Comparison of ENCODE assay signal across 13 cellular contexts in genomic region chr15:65055201-65055870, GRCh38. TPM values are rescaled to one million over a fixed set of nuclear protein-coding genes. Genes with fewer than 3 reads are reported as not detected.
DNase-seq lines count a peak whose midpoint lies in the region; ATAC-seq and TF ChIP-seq lines count a peak whose summit lies in the region.
"Had no signal": no experiment of that assay in that cellular context is flagged by ENCODE, and none has a peak within 500 bp of the region (broad histone marks: within the 10 kb centered on the region; RNA-seq: fewer than 3 reads in every experiment).

No MANE protein-coding gene starts in this region.

- no peaks in the 10 kb centered on the region for H3K36me3 ChIP-seq in HCT116 (ENCODE audit: control insufficient read depth in 1 of 2, insufficient read depth in 2 of 2, low read length in 2 of 2)

- ATAC-seq in HCT116 (no peak), right cardiac atrium (peak; percentile 61 to 71), GM18907 (IDR thresholded peaks at IDR 0.05; ENCODE audit: unreplicated experiment) (no peak), HG03565 (IDR thresholded peaks at IDR 0.05; ENCODE audit: unreplicated experiment) (no peak)
- peak; percentile 38 for ATAC-seq in stimulated activated effector memory CD8-positive, alpha-beta T cell treated with anti-CD3 and anti-CD28 coated beads, Interleukin-12 subunit alpha, Interleukin-12 subunit beta, amount 100 ng/mL, for 72 hours
- no peak for ATAC-seq in stimulated activated memory B cell treated with anti-CD40 and anti-IgM and Interleukin-4, amounts not matched to agents 10 μg/mL and 1 μg/mL and 100 μg/mL, for 72 hours

- no peaks in the 10 kb centered on the region for H3K9me2 ChIP-seq in HCT116 (ENCODE audit: insufficient read depth)

- DNase-seq in HCT116 (ENCODE audit: low read depth, low spot score) (no peak), UCSD-AML1 (lab: John Stamatoyannopoulos, UW; ENCODE audit: unreplicated experiment) (peak; percentile 62), right cardiac atrium (peak in 2 of 3 donors; percentile 68 to 77)
- DNase-seq in stimulated activated effector memory CD8-positive, alpha-beta T cell treated with anti-CD3 and anti-CD28 coated beads, Interleukin-12 subunit alpha, Interleukin-12 subunit beta, amount 100 ng/mL, for 72 hours (ENCODE audit: low spot score in 2 of 2), result no peak
- no peak for DNase-seq in activated CD4-positive, CD25-positive, alpha-beta regulatory T cell (lab: John Stamatoyannopoulos, UW)
- DNase-seq: activated T-cell treated with anti-CD3 and anti-CD28 coated beads, Interleukin-2, amount 50 U/mL, for 24 hours; DMS79; NCI-H1436 treated with DMSO at 0.1 percent for 48 hours; occipital lobe; T-helper 9 cell had no signal

- H4K20me1 ChIP-seq in HCT116 (ENCODE audit: insufficient read depth), result no peaks in the 10 kb centered on the region

- no peak overlapping the region for H2AFZ ChIP-seq in HCT116 (ENCODE audit: low read depth, low read length, poor library complexity, severe bottlenecking)

- POLR2A ChIA-PET in HCT116 (lab: Charles Lee), result interaction anchor here (1.2 kb wide), 1 partner anchor 249 kb away, joined by 5 read pairs; the partner anchor contains the start of gene RNU5B-1

- intact Hi-C loops in HCT116 (cut with micrococcal nuclease) (loop anchor here (2.0 kb wide), 3 partner anchors 23 to 241 kb away; partner anchors contain the start of gene RNU5A-1), right cardiac atrium (cut with DNase I) (loop anchor here in 1 of 4 donors (2.0 kb wide), 1 partner anchor 45 kb away; no protein-coding TSS in a partner anchor)

- no peaks in the 10 kb centered on the region for H3K36me3 Mint-ChIP-seq in stimulated activated effector memory CD8-positive, alpha-beta T cell treated with anti-CD3 and anti-CD28 coated beads, Interleukin-12 subunit alpha, Interleukin-12 subunit beta, amount 100 ng/mL, for 72 hours
- no peaks in the 10 kb centered on the region for H3K36me3 Mint-ChIP-seq in stimulated activated memory B cell treated with anti-CD40 and anti-IgM and Interleukin-4, amounts not matched to agents 10 μg/mL and 1 μg/mL and 100 μg/mL, for 72 hours

- no peak for TF ChIP-seq POLR2A in HCT116 (IDR thresholded peaks at IDR 0.05; ENCODE audit: borderline replicate concordance, extremely low read depth, insufficient read depth, insufficient read length)

- 36% methylated on average over 6 of the region's 6 CpGs for WGBS in right cardiac atrium

- no peaks in the 10 kb centered on the region for H3K9me3 Mint-ChIP-seq in stimulated activated effector memory CD8-positive, alpha-beta T cell treated with anti-CD3 and anti-CD28 coated beads, Interleukin-12 subunit alpha, Interleukin-12 subunit beta, amount 100 ng/mL, for 72 hours
- H3K9me3 Mint-ChIP-seq in stimulated activated memory B cell treated with anti-CD40 and anti-IgM and Interleukin-4, amounts not matched to agents 10 μg/mL and 1 μg/mL and 100 μg/mL, for 72 hours, result no peaks in the 10 kb centered on the region
- H3K9me3 Mint-ChIP-seq: activated T-cell treated with anti-CD3 and anti-CD28 coated beads, Interleukin-2, amount 50 U/mL, for 24 hours had no signal

- H3K27ac ChIP-seq in HCT116 (ENCODE audit: low read depth, low read length) (no peak overlapping the region), right cardiac atrium (ENCODE audit: low read length) (peak overlapping the region; percentile 83)

- CTCF ChIA-PET in HCT116 (lab: Charles Lee), result interaction anchor here (0.8 to 6.5 kb wide), 9 partner anchors 11 to 242 kb away, joined by 3 to 52 read pairs (median 5); no protein-coding TSS in a partner anchor

- H3K27ac Mint-ChIP-seq in stimulated activated effector memory CD8-positive, alpha-beta T cell treated with anti-CD3 and anti-CD28 coated beads, Interleukin-12 subunit alpha, Interleukin-12 subunit beta, amount 100 ng/mL, for 72 hours, result no peak overlapping the region
- no peak overlapping the region for H3K27ac Mint-ChIP-seq in stimulated activated memory B cell treated with anti-CD40 and anti-IgM and Interleukin-4, amounts not matched to agents 10 μg/mL and 1 μg/mL and 100 μg/mL, for 72 hours
- H3K27ac Mint-ChIP-seq: activated T-cell treated with anti-CD3 and anti-CD28 coated beads, Interleukin-2, amount 50 U/mL, for 24 hours had no signal

- H3K9ac ChIP-seq in HCT116 (ENCODE audit: low read length), result no peak overlapping the region

- H3K27me3 Mint-ChIP-seq in stimulated activated memory B cell treated with anti-CD40 and anti-IgM and Interleukin-4, amounts not matched to agents 10 μg/mL and 1 μg/mL and 100 μg/mL, for 72 hours, result peaks cover 19% of the 10 kb centered on the region
- H3K27me3 Mint-ChIP-seq: activated T-cell treated with anti-CD3 and anti-CD28 coated beads, Interleukin-2, amount 50 U/mL, for 24 hours had no signal

- no peaks in the 10 kb centered on the region for H3K79me2 ChIP-seq in HCT116 (ENCODE audit: insufficient read depth, low read length)

- no peak overlapping the region for H3K4me3 Mint-ChIP-seq in stimulated activated effector memory CD8-positive, alpha-beta T cell treated with anti-CD3 and anti-CD28 coated beads, Interleukin-12 subunit alpha, Interleukin-12 subunit beta, amount 100 ng/mL, for 72 hours
- no peak overlapping the region for H3K4me3 Mint-ChIP-seq in stimulated activated memory B cell treated with anti-CD40 and anti-IgM and Interleukin-4, amounts not matched to agents 10 μg/mL and 1 μg/mL and 100 μg/mL, for 72 hours
- H3K4me3 Mint-ChIP-seq: activated T-cell treated with anti-CD3 and anti-CD28 coated beads, Interleukin-2, amount 50 U/mL, for 24 hours had no signal

- H3K4me1 ChIP-seq in HCT116 (ENCODE audit: control insufficient read depth in 1 of 2, insufficient read depth in 2 of 2, low read length in 2 of 2), result peaks cover 23 to 39% of the 10 kb centered on the region in 2 experiments
- H3K4me1 ChIP-seq in right cardiac atrium (ENCODE audit: control insufficient read depth, insufficient read depth, low read length), result peaks cover 20% of the 10 kb centered on the region

- TF ChIP-seq CTCF in HCT116 (IDR thresholded peaks at IDR 0.05 in 2 of 3, conservative IDR thresholded peaks at IDR 0.05 in 1 of 3; ENCODE audit: borderline replicate concordance in 1 of 3, insufficient read depth in 1 of 3, low read depth in 2 of 3, low read length in 2 of 3), result no peak

- H3K27me3 ChIP-seq in HCT116 (ENCODE audit: insufficient read depth, low read length) (no peaks in the 10 kb centered on the region), right cardiac atrium (ENCODE audit: control insufficient read depth, insufficient read depth) (no peaks in the 10 kb centered on the region)

- H3K4me2 ChIP-seq in HCT116 (ENCODE audit: low read length), result peak overlapping the region; percentile 19; the same call in 1 of the 2 replicates

- RAD21 ChIA-PET in HCT116 (lab: Charles Lee; ENCODE audit: low non-redundant PET in 1 of 2, low total read pairs in 2 of 2, uncharacterized antibody in 2 of 2, unreplicated experiment in 2 of 2), result interaction anchor here in 1 of 2 experiments (0.7 kb wide), 1 partner anchor 9 kb away, joined by 3 read pairs; no protein-coding TSS in a partner anchor

- no peaks in the 10 kb centered on the region for H3K9me3 ChIP-seq in HCT116 (ENCODE audit: control insufficient read depth in 1 of 2, insufficient read depth in 1 of 2, low read depth in 1 of 2, low read length in 2 of 2)
- H3K9me3 ChIP-seq in right cardiac atrium (ENCODE audit: control insufficient read depth, low read length), result no peaks in the 10 kb centered on the region

- no TSS peak for BruUV-seq in HCT116 (replicated peaks; lab: Mats Ljungman, UMichigan)

- H3K4me3 ChIP-seq in HCT116 (replicated peaks in 1 of 2; ENCODE audit: low read depth in 1 of 2, low read length in 2 of 2) (no peak overlapping the region), right cardiac atrium (ENCODE audit: low read length) (no peak overlapping the region)

- no peak for TF ChIP-seq RAD21 in HCT116 (IDR thresholded peaks at IDR 0.05; ENCODE audit: low read depth)

- H3K4me1 Mint-ChIP-seq in stimulated activated effector memory CD8-positive, alpha-beta T cell treated with anti-CD3 and anti-CD28 coated beads, Interleukin-12 subunit alpha, Interleukin-12 subunit beta, amount 100 ng/mL, for 72 hours, result peaks cover 4% of the 10 kb centered on the region
- peaks cover 10% of the 10 kb centered on the region for H3K4me1 Mint-ChIP-seq in stimulated activated memory B cell treated with anti-CD40 and anti-IgM and Interleukin-4, amounts not matched to agents 10 μg/mL and 1 μg/mL and 100 μg/mL, for 72 hours

TF ChIP-seq in HCT116, 20 proteins besides CTCF, POLR2A, EP300 and RAD21:
- no peak for TF ChIP-seq JUND (IDR thresholded peaks at IDR 0.05)
- TF ChIP-seq MAX (IDR thresholded peaks at IDR 0.05), result 0 out of 2 replicates have a peak, but pooled peaks have one; percentile 26

RNA-seq across cellular contexts. Expression of gene SLC51B, which starts 10.1 kb away (rescaled TPM):
- total RNA-seq in HCT116 (2021; ENCODE audit: unreplicated experiment) (not detected), right cardiac atrium (not detected)
- polyA plus RNA-seq in HCT116 (2012), result not detected in 2 replicates
- not detected for polyA plus RNA-seq in right cardiac atrium
- total RNA-seq: occipital lobe had no signal

RNA-seq across cellular contexts. Expression of gene RASL12, which starts 12.5 kb away (rescaled TPM):
- total RNA-seq in HCT116 (2021; ENCODE audit: unreplicated experiment) (0.25 TPM), right cardiac atrium (10 to 100 TPM; 63.2 to 88.0 (median 70.0) TPM)
- polyA plus RNA-seq in HCT116 (2012), result not detected in 2 replicates
- 68.8 TPM for polyA plus RNA-seq in right cardiac atrium

RNA-seq across cellular contexts. Expression of gene KBTBD13, which starts 21.2 kb away (rescaled TPM):
- total RNA-seq in HCT116 (2021; ENCODE audit: unreplicated experiment) (not detected), right cardiac atrium (1 to 10 TPM; 2.8 to 8.9 (median 5.3) TPM)
- polyA plus RNA-seq in HCT116 (2012), result not detected in 2 replicates
- polyA plus RNA-seq in right cardiac atrium, result 6.9 TPM
- total RNA-seq: occipital lobe had no signal

RNA-seq across cellular contexts. Expression of gene MTFMT, which starts 25.9 kb away (rescaled TPM):
- total RNA-seq in HCT116 (2021; ENCODE audit: unreplicated experiment) (30.4 TPM), right cardiac atrium (10 to 100 TPM; 17.4 to 18.0 (median 17.7) TPM)
- polyA plus RNA-seq in HCT116 (2012), result 12.8 and 13.4 TPM in 2 replicates
- 9.9 TPM for polyA plus RNA-seq in right cardiac atrium

RNA-seq across cellular contexts. Expression of gene UBAP1L, which starts 59.7 kb away (rescaled TPM):
- 4.0 TPM for total RNA-seq in HCT116 (2021; ENCODE audit: unreplicated experiment)
- 1.4 and 1.7 TPM in 2 replicates for polyA plus RNA-seq in HCT116 (2012)
- 1 to 10 TPM; 1.7 to 2.5 (median 1.8) TPM for total RNA-seq in right cardiac atrium
- 1.4 TPM for polyA plus RNA-seq in right cardiac atrium

Comparison
In these comparisons a context has a peak if more than half of its experiments do, and no peak if none do; other contexts are left out.
1. ATAC-seq: peak in right cardiac atrium (2 of 2) and stimulated activated effector memory CD8-positive, alpha-beta T cell treated with anti-CD3 and anti-CD28 coated beads, Interleukin-12 subunit alpha, Interleukin-12 subunit beta, amount 100 ng/mL, for 72 hours (single experiment); none in HCT116 (single experiment), GM18907 (single experiment), stimulated activated memory B cell treated with anti-CD40 and anti-IgM and Interleukin-4, amounts not matched to agents 10 μg/mL and 1 μg/mL and 100 μg/mL, for 72 hours (single experiment) and HG03565 (single experiment).
2. DNase-seq: peak in UCSD-AML1 (single experiment) and right cardiac atrium (2 of 3); none in HCT116 (single experiment), stimulated activated effector memory CD8-positive, alpha-beta T cell treated with anti-CD3 and anti-CD28 coated beads, Interleukin-12 subunit alpha, Interleukin-12 subunit beta, amount 100 ng/mL, for 72 hours (0 of 2) and activated CD4-positive, CD25-positive, alpha-beta regulatory T cell (0 of 4).
3. RNA of gene RASL12, which starts 12.5 kb away (total RNA-seq): 63.2 to 88.0 TPM in right cardiac atrium; 0.25 TPM in HCT116 (single experiment); every median in the first group is over 10 times any median in the second.